ENCODE assay signal across 15 cellular contexts in the genomic region with DNA sequence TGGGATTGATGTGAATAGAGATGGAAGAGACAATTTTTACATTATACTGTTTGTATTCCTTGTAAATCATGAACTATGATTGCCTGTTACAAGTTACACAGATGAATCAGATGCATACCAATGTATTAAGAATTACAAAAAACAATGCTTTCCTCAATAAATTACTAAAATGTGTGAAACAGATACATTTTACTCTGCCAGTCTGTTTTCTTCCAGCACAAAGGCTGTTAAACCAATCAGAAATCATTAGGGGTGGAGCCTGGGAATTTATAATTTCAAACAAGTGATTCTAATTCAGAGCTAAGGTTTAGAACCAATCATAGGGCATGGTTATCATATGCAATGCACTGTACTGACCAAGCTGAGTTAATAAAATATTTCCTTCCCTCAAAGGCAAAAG. TPM values are rescaled to one million over a fixed set of nuclear protein-coding genes. Genes with fewer than 3 reads are reported as not detected.
DNase-seq lines count a peak whose midpoint lies in the region; ATAC-seq and TF ChIP-seq lines count a peak whose summit lies in the region.
"Had no signal": no experiment of that assay in that cellular context is flagged by ENCODE, and none has a peak within 500 bp of the region (broad histone marks: within the 10 kb centered on the region; RNA-seq: fewer than 3 reads in every experiment).

No MANE protein-coding gene starts in this region.

- H3K9me3 ChIP-seq in GM23248 (ENCODE audit: low read depth) (no peaks in the 10 kb centered on the region), left lung (no peaks in the 10 kb centered on the region)
- H3K9me3 ChIP-seq: BLaER1 had no signal

- DNase-seq in AG20443 (ENCODE audit: low spot score) (peak; percentile 11), GM23248 (peak; percentile 44), foreskin fibroblast (peak; percentile 35 to 62), left lung (no peak)
- no peak for DNase-seq in activated T-cell treated with anti-CD3 and anti-CD28 coated beads, Interleukin-2, amount 50 U/mL, for 1 hour
- DNase-seq: CD4-positive, alpha-beta memory T cell; DMS153; DMS79; GF-D8; HCEC 1CT; KG1 had no signal

- no peak overlapping the region for H3K9ac ChIP-seq in GM23248
- H3K9ac ChIP-seq: BLaER1 had no signal

- H3K4me3 ChIP-seq in GM23248 (no peak overlapping the region), foreskin fibroblast (ENCODE audit: low read depth in 1 of 2, low read length in 2 of 2) (no peak overlapping the region), left lung (no peak overlapping the region)
- H3K4me3 ChIP-seq: BLaER1, GM12878, GM23338 had no signal

- peaks cover 9% of the 10 kb centered on the region; the same call in 1 of the 2 replicates for H3F3A ChIP-seq in GM23248 (ENCODE audit: insufficient read depth)

- intact Hi-C loops in left lung (cut with DNase I): loop anchor here in 1 of 2 donors (5.0 kb wide), 1 partner anchor 428 kb away; no protein-coding TSS in a partner anchor

- H3K27ac ChIP-seq in GM23248 (no peak overlapping the region), left lung (no peak overlapping the region)
- H3K27ac ChIP-seq: BLaER1 had no signal

- H2AFZ ChIP-seq in GM23248: no peak overlapping the region
- H2AFZ ChIP-seq: GM23338 had no signal

- ATAC-seq in left lung (no peak), HG03175 (IDR thresholded peaks at IDR 0.05; ENCODE audit: unreplicated experiment) (no peak)
- ATAC-seq: GM12878, GM23338 had no signal

- no peaks in the 10 kb centered on the region for H3K27me3 ChIP-seq in GM23248 (replicated peaks; ENCODE audit: insufficient read depth)
- no peaks in the 10 kb centered on the region for H3K27me3 ChIP-seq in left lung
- H3K27me3 ChIP-seq: BLaER1 had no signal

- no peaks in the 10 kb centered on the region for H4K20me1 ChIP-seq in GM23248 (ENCODE audit: insufficient read depth)

- H3K4me2 ChIP-seq in GM23248 (ENCODE audit: unreplicated experiment): peak overlapping the region; percentile 0
- H3K4me2 ChIP-seq: BLaER1, GM23338 had no signal

- H3K36me3 ChIP-seq in GM23248 (ENCODE audit: low read depth) (no peaks in the 10 kb centered on the region), left lung (no peaks in the 10 kb centered on the region)
- H3K36me3 ChIP-seq: BLaER1 had no signal

- peaks cover 67% of the 10 kb centered on the region for H3K79me2 ChIP-seq in GM23248 (ENCODE audit: insufficient read depth)

- H3K4me1 ChIP-seq in GM23248 (ENCODE audit: insufficient read depth) (peaks cover 33% of the 10 kb centered on the region), left lung (peaks cover 0 to 9% of the 10 kb centered on the region in 2 donors)

- no peak for TF ChIP-seq CTCF in foreskin fibroblast (IDR thresholded peaks at IDR 0.05; ENCODE audit: low read depth, low read length)
- TF ChIP-seq CTCF in left lung (IDR thresholded peaks at IDR 0.05): no peak

- H3K9me2 ChIP-seq in GM23248 (ENCODE audit: insufficient read depth): no peaks in the 10 kb centered on the region

- in situ Hi-C loops in GM23248 (cut with MboI): loop anchor here (5.0 kb wide), 1 partner anchor 428 kb away; no protein-coding TSS in a partner anchor

RNA-seq across cellular contexts. Expression of a gene that starts 21.8 kb away (rescaled TPM):
- total RNA-seq in GM23248 (2014; rRNA removed; shearing (Covaris generic)): 55.6 and 68.9 TPM in 2 replicates
- 22.6 and 23.1 TPM in 2 replicates for polyA plus RNA-seq in GM23248 (2016; fragmentation: Nextera tagmentation; extraction: Ambion mirVana)
- total RNA-seq in left lung: 10 to 100 TPM; 49.2 to 60.0 TPM

Comparison
In these comparisons a context has a peak if more than half of its experiments do, and no peak if none do; other contexts are left out.
1. DNase-seq: peak in AG20443 (single experiment), GM23248 (single experiment) and foreskin fibroblast (2 of 2); none in activated T-cell treated with anti-CD3 and anti-CD28 coated beads, Interleukin-2, amount 50 U/mL, for 1 hour (single experiment) and left lung (0 of 2).